Comparison of ENCODE assay signal across 9 cellular contexts in the genomic region with DNA sequence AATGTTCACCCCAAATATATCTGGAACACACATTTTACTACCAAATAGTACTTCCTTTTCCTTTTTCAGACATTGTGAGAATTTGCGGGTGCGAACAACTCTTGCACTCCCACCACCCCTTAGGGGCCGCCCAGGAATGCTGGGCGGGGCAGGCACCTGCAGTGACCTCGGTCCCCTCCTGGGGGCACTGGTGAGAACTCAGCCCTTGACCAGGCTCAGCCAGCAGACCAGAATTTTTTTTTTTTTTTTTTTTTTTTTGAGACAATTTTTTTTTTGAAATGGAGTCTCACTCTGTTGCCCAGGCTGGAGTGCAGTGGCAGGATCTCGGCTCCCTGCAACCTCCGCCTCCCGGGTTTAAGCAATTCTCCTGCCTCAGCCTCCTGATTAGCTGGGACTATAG.
DNase-seq lines count a peak whose midpoint lies in the region; ATAC-seq and TF ChIP-seq lines count a peak whose summit lies in the region.
"Had no signal": no experiment of that assay in that cellular context is flagged by ENCODE, and none has a peak within 500 bp of the region (broad histone marks: within the 10 kb centered on the region; RNA-seq: fewer than 3 reads in every experiment).

No MANE protein-coding gene starts in this region.

- peaks cover 5% of the 10 kb centered on the region for H3K4me1 Mint-ChIP-seq in nephron progenitor cell

- no peaks in the 10 kb centered on the region for H3F3A ChIP-seq in DOHH2 (ENCODE audit: control insufficient read depth, insufficient read depth)

- H3K4me2 ChIP-seq in DOHH2 (ENCODE audit: low read length), result no peak overlapping the region

- H3K36me3 Mint-ChIP-seq in nephron progenitor cell (ENCODE audit: low read depth), result no peaks in the 10 kb centered on the region

- ATAC-seq in HG02852 (IDR thresholded peaks at IDR 0.05; ENCODE audit: unreplicated experiment) (no peak), GM21515 (IDR thresholded peaks at IDR 0.05; ENCODE audit: unreplicated experiment) (no peak)

- H3K36me3 ChIP-seq in DOHH2 (ENCODE audit: control insufficient read depth, low read length), result no peaks in the 10 kb centered on the region
- H3K36me3 ChIP-seq: uterus had no signal

- TF ChIP-seq CTCF in DOHH2 (IDR thresholded peaks at IDR 0.05; ENCODE audit: low read depth, low read length, poor library complexity, severe bottlenecking) (peak; percentile 54), HFF-Myc (IDR thresholded peaks at IDR 0.05; ENCODE audit: low read depth, low read length, missing control alignments) (peak; percentile 55), astrocyte of the spinal cord (IDR thresholded peaks at IDR 0.05; ENCODE audit: low read depth, low read length) (peak; percentile 46), nephron progenitor cell (IDR thresholded peaks at IDR 0.05) (peak; percentile 64)

- no peaks in the 10 kb centered on the region for H3K27me3 ChIP-seq in DOHH2 (ENCODE audit: control insufficient read depth, low read length)
- H3K27me3 ChIP-seq: pancreas, uterus had no signal

- DNase-seq in HFF-Myc (ENCODE audit: extremely low read depth, low read depth), result no peak
- DNase-seq in astrocyte of the spinal cord (ENCODE audit: low read depth, low spot score), result no peak
- peak; percentile 65 for DNase-seq in nephron progenitor cell
- no peak for DNase-seq in inferior parietal cortex (ENCODE audit: extremely low spot score)
- DNase-seq: uterus had no signal

- H3K4me3 Mint-ChIP-seq in nephron progenitor cell, result no peak overlapping the region

- no peaks in the 10 kb centered on the region for H3K79me2 ChIP-seq in DOHH2 (ENCODE audit: control insufficient read depth, low read length)

- in situ Hi-C loops in astrocyte of the spinal cord (cut with HindIII; ENCODE audit: low sequenced_read_pairs), result no loop called here

- no peaks in the 10 kb centered on the region for H3K4me1 ChIP-seq in DOHH2 (ENCODE audit: control insufficient read depth, low read length)
- H3K4me1 ChIP-seq: pancreas, uterus had no signal

- peaks cover 19% of the 10 kb centered on the region for H3K9me3 Mint-ChIP-seq in nephron progenitor cell

- H3K9me3 ChIP-seq in DOHH2 (ENCODE audit: control insufficient read depth, insufficient read depth, low read length), result no peaks in the 10 kb centered on the region
- H3K9me3 ChIP-seq: pancreas, uterus had no signal

- no peak overlapping the region for H3K4me3 ChIP-seq in DOHH2 (ENCODE audit: low read length)
- no peak overlapping the region for H3K4me3 ChIP-seq in HFF-Myc (replicated peaks; ENCODE audit: low read depth, low read length)
- H3K4me3 ChIP-seq in astrocyte of the spinal cord (ENCODE audit: low read depth, low read length), result no peak overlapping the region
- H3K4me3 ChIP-seq: pancreas, uterus had no signal

- H4K20me1 ChIP-seq in DOHH2 (ENCODE audit: control insufficient read depth, insufficient read depth, low read depth, low read length), result no peaks in the 10 kb centered on the region

- H3K27ac ChIP-seq in DOHH2 (ENCODE audit: low read depth, low read length), result no peak overlapping the region
- H3K27ac ChIP-seq: pancreas, uterus had no signal

- no peaks in the 10 kb centered on the region for H3K9me2 ChIP-seq in DOHH2 (replicated peaks; ENCODE audit: control insufficient read depth, low read length)

- no peak overlapping the region for H3K27ac Mint-ChIP-seq in nephron progenitor cell

- no peaks in the 10 kb centered on the region for H3K27me3 Mint-ChIP-seq in nephron progenitor cell (ENCODE audit: low read depth, poor library complexity)
